9 cellular contexts compared by ENCODE assay signal in the genomic region with DNA sequence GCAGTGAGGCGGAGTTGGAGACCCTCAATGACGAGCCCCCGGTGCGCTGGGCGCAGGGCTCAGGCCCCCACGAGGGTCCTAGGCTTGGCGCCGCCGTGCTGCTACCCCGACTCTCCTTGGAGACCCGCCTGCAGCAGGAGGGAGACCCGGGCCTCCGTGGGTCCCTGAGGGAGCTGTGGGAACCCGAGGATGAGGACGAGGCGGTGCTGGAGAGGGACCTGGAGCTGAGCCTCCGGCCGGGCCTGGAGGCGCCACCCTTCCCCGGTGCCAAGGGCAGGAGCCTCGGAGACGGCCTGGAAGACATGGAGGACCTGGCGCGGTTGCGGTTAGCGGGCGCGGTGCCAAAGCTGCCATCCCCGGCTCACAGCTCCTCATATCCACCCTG. TPM values are rescaled to one million over a fixed set of nuclear protein-coding genes. Genes with fewer than 3 reads are reported as not detected.
DNase-seq lines count a peak whose midpoint lies in the region; ATAC-seq, FAIRE-seq and TF ChIP-seq lines count a peak whose summit lies in the region.
"Had no signal": no experiment of that assay in that cellular context is flagged by ENCODE, and none has a peak within 500 bp of the region (broad histone marks: within the 10 kb centered on the region; RNA-seq: fewer than 3 reads in every experiment).

No MANE protein-coding gene starts in this region.

- no peak overlapping the region for H3K27ac Mint-ChIP-seq in T-helper 2 cell treated with Interferon-gamma antibody and Interleukin-4, amounts not matched to agents 5 μg/mL and 100 μg/mL, for 36 hours
- no peak overlapping the region for H3K27ac Mint-ChIP-seq in activated T-helper 2 cell treated with anti-CD3 and anti-CD28 coated beads, Interferon-gamma antibody, Interleukin-2, Interleukin-4, amounts not matched to agents 10 μg/mL and 5 μg/mL and 100 μg/mL, durations not matched to agents 14 hours and 24 hours and 36 hours
- H3K27ac Mint-ChIP-seq in activated CD8-positive, alpha-beta memory T cell treated with anti-CD3 and anti-CD28 coated beads, Interleukin-2, amount 10 ng/mL, durations not matched to agents 7 days and 5 days: no peak overlapping the region

- CTCF ChIA-PET in activated CD8-positive, alpha-beta memory T cell treated with anti-CD3 and anti-CD28 coated beads, Interleukin-2, amount 10 ng/mL, durations not matched to agents 7 days and 5 days (lab: Charles Lee): interaction anchor here (1.2 to 6.3 kb wide), 7 partner anchors 9 to 163 kb away, joined by 3 to 47 read pairs (median 5); partner anchors contain the start of genes SMIM5 and TSEN54

- ATAC-seq in activated CD8-positive, alpha-beta memory T cell treated with anti-CD3 and anti-CD28 coated beads, Interleukin-2, amount 10 ng/mL, durations not matched to agents 7 days and 5 days: no peak

- 89% methylated on average over 29 of the region's 29 CpGs for WGBS in thymus

- peaks cover 3% of the 10 kb centered on the region for H3K4me1 Mint-ChIP-seq in T-helper 2 cell treated with Interferon-gamma antibody and Interleukin-4, amounts not matched to agents 5 μg/mL and 100 μg/mL, for 36 hours (ENCODE audit: low read depth)
- H3K4me1 Mint-ChIP-seq in activated T-helper 2 cell treated with anti-CD3 and anti-CD28 coated beads, Interferon-gamma antibody, Interleukin-2, Interleukin-4, amounts not matched to agents 10 μg/mL and 5 μg/mL and 100 μg/mL, durations not matched to agents 14 hours and 24 hours and 36 hours (ENCODE audit: low read depth): peaks cover 2% of the 10 kb centered on the region
- peaks cover 12% of the 10 kb centered on the region for H3K4me1 Mint-ChIP-seq in activated CD8-positive, alpha-beta memory T cell treated with anti-CD3 and anti-CD28 coated beads, Interleukin-2, amount 10 ng/mL, durations not matched to agents 7 days and 5 days

- H3K9me3 Mint-ChIP-seq in T-helper 2 cell treated with Interferon-gamma antibody and Interleukin-4, amounts not matched to agents 5 μg/mL and 100 μg/mL, for 36 hours: no peaks in the 10 kb centered on the region
- no peaks in the 10 kb centered on the region for H3K9me3 Mint-ChIP-seq in activated T-helper 2 cell treated with anti-CD3 and anti-CD28 coated beads, Interferon-gamma antibody, Interleukin-2, Interleukin-4, amounts not matched to agents 10 μg/mL and 5 μg/mL and 100 μg/mL, durations not matched to agents 14 hours and 24 hours and 36 hours
- no peaks in the 10 kb centered on the region for H3K9me3 Mint-ChIP-seq in activated CD8-positive, alpha-beta memory T cell treated with anti-CD3 and anti-CD28 coated beads, Interleukin-2, amount 10 ng/mL, durations not matched to agents 7 days and 5 days (ENCODE audit: low read depth)

- H3K36me3 Mint-ChIP-seq in T-helper 2 cell treated with Interferon-gamma antibody and Interleukin-4, amounts not matched to agents 5 μg/mL and 100 μg/mL, for 36 hours (ENCODE audit: low read depth): no peaks in the 10 kb centered on the region
- no peaks in the 10 kb centered on the region for H3K36me3 Mint-ChIP-seq in activated T-helper 2 cell treated with anti-CD3 and anti-CD28 coated beads, Interferon-gamma antibody, Interleukin-2, Interleukin-4, amounts not matched to agents 10 μg/mL and 5 μg/mL and 100 μg/mL, durations not matched to agents 14 hours and 24 hours and 36 hours (ENCODE audit: low read depth)
- no peaks in the 10 kb centered on the region for H3K36me3 Mint-ChIP-seq in activated CD8-positive, alpha-beta memory T cell treated with anti-CD3 and anti-CD28 coated beads, Interleukin-2, amount 10 ng/mL, durations not matched to agents 7 days and 5 days

- H3K27ac ChIP-seq in layer of hippocampus (ENCODE audit: low read depth, low read length): peak overlapping the region; percentile 90
- no peak overlapping the region for H3K27ac ChIP-seq in thymus (ENCODE audit: low read depth)
- H3K27ac ChIP-seq: epithelial cell of prostate had no signal

- H3K27me3 Mint-ChIP-seq in T-helper 2 cell treated with Interferon-gamma antibody and Interleukin-4, amounts not matched to agents 5 μg/mL and 100 μg/mL, for 36 hours (ENCODE audit: low read depth): peaks cover 24% of the 10 kb centered on the region
- peaks cover 22% of the 10 kb centered on the region for H3K27me3 Mint-ChIP-seq in activated T-helper 2 cell treated with anti-CD3 and anti-CD28 coated beads, Interferon-gamma antibody, Interleukin-2, Interleukin-4, amounts not matched to agents 10 μg/mL and 5 μg/mL and 100 μg/mL, durations not matched to agents 14 hours and 24 hours and 36 hours (ENCODE audit: low read depth)
- H3K27me3 Mint-ChIP-seq in activated CD8-positive, alpha-beta memory T cell treated with anti-CD3 and anti-CD28 coated beads, Interleukin-2, amount 10 ng/mL, durations not matched to agents 7 days and 5 days: peaks cover 27% of the 10 kb centered on the region

- H3K4me1 ChIP-seq in thymus (ENCODE audit: control insufficient read depth, insufficient read depth, low read length): peaks cover 8% of the 10 kb centered on the region

- peak overlapping the region; percentile 66 for H3K4me3 ChIP-seq in thymus (ENCODE audit: low read length)

- intact Hi-C loops in activated T-helper 2 cell treated with anti-CD3 and anti-CD28 coated beads, Interferon-gamma antibody, Interleukin-2, Interleukin-4, amounts not matched to agents 10 μg/mL and 5 μg/mL and 100 μg/mL, durations not matched to agents 14 hours and 24 hours and 36 hours (cut with micrococcal nuclease): loop anchor here (1.0 to 10.0 kb wide), 5 partner anchors 65 to 325 kb away; partner anchors contain the start of genes GGA3, LLGL2, MRPS7 and TSEN54

- FAIRE-seq in GM12891 (lab: Jason Lieb, UNC): no peak

- H3K36me3 ChIP-seq in thymus (ENCODE audit: control insufficient read depth, insufficient read depth): peaks cover 25% of the 10 kb centered on the region

- no peak for DNase-seq in T-helper 2 cell treated with Interferon-gamma antibody and Interleukin-4, amounts not matched to agents 5 μg/mL and 100 μg/mL, for 36 hours (ENCODE audit: low spot score)
- DNase-seq in T-helper 2 cell (no peak), GM12891 (ENCODE audit: insufficient read length, low spot score) (no peak), MV-4-11 (lab: John Stamatoyannopoulos, UW) (no peak)
- DNase-seq in activated T-helper 2 cell treated with anti-CD3 and anti-CD28 coated beads, Interferon-gamma antibody, Interleukin-2, Interleukin-4, amounts not matched to agents 10 μg/mL and 5 μg/mL and 100 μg/mL, durations not matched to agents 14 hours and 24 hours and 36 hours (ENCODE audit: low spot score): no peak
- no peak for DNase-seq in activated CD8-positive, alpha-beta memory T cell treated with anti-CD3 and anti-CD28 coated beads, Interleukin-2, amount 10 ng/mL, durations not matched to agents 7 days and 5 days

- peak overlapping the region; percentile 15 for H3K4me3 Mint-ChIP-seq in T-helper 2 cell treated with Interferon-gamma antibody and Interleukin-4, amounts not matched to agents 5 μg/mL and 100 μg/mL, for 36 hours
- H3K4me3 Mint-ChIP-seq in activated T-helper 2 cell treated with anti-CD3 and anti-CD28 coated beads, Interferon-gamma antibody, Interleukin-2, Interleukin-4, amounts not matched to agents 10 μg/mL and 5 μg/mL and 100 μg/mL, durations not matched to agents 14 hours and 24 hours and 36 hours (ENCODE audit: low read depth): peak overlapping the region; percentile 17
- H3K4me3 Mint-ChIP-seq in activated CD8-positive, alpha-beta memory T cell treated with anti-CD3 and anti-CD28 coated beads, Interleukin-2, amount 10 ng/mL, durations not matched to agents 7 days and 5 days: no peak overlapping the region

- H3K27me3 ChIP-seq in layer of hippocampus (ENCODE audit: control insufficient read depth, insufficient read depth, low read length) (no peaks in the 10 kb centered on the region), thymus (ENCODE audit: control insufficient read depth, insufficient read depth) (no peaks in the 10 kb centered on the region)

- TF ChIP-seq POLR2A in GM12891 (IDR thresholded peaks at IDR 0.05; ENCODE audit: low read depth, low read length): no peak

- H3K9me3 ChIP-seq in thymus (ENCODE audit: control insufficient read depth): no peaks in the 10 kb centered on the region

TF ChIP-seq in GM12891, 5 proteins besides CTCF, POLR2A, EP300 and RAD21:
- TF ChIP-seq POU2F2 (IDR thresholded peaks at IDR 0.05; ENCODE audit: low read depth, low read length): no peak
- no peak for TF ChIP-seq PAX5 (IDR thresholded peaks at IDR 0.05; ENCODE audit: insufficient read depth, low read length, severe bottlenecking)
- no peak for TF ChIP-seq SPI1 (IDR thresholded peaks at IDR 0.05; ENCODE audit: low read depth, low read length)
- TF ChIP-seq TAF1 (IDR thresholded peaks at IDR 0.05; ENCODE audit: low read depth, low read length): no peak

RNA-seq across cellular contexts. Expression of gene MYO15B, which starts 2.3 kb away (rescaled TPM):
- 33.9 and 34.8 TPM in 2 replicates for total RNA-seq in activated T-helper 2 cell treated with anti-CD3 and anti-CD28 coated beads, Interferon-gamma antibody, Interleukin-2, Interleukin-4, amounts not matched to agents 10 μg/mL and 5 μg/mL and 100 μg/mL, durations not matched to agents 14 hours and 24 hours and 36 hours
- 448 TPM for polyA plus RNA-seq in thymus
- 10 to 100 TPM; 12.4 to 25.6 TPM for total RNA-seq in activated CD8-positive, alpha-beta memory T cell treated with anti-CD3 and anti-CD28 coated beads, Interleukin-2, amount 10 ng/mL, durations not matched to agents 7 days and 5 days
- polyA plus RNA-seq in GM12891 (2012; ENCODE audit: low read depth, missing spikeins): 9.5 TPM

RNA-seq across cellular contexts. Expression of gene SMIM5, which starts 43.3 kb away (rescaled TPM):
- 0.09 and 0.16 TPM in 2 replicates for total RNA-seq in activated T-helper 2 cell treated with anti-CD3 and anti-CD28 coated beads, Interferon-gamma antibody, Interleukin-2, Interleukin-4, amounts not matched to agents 10 μg/mL and 5 μg/mL and 100 μg/mL, durations not matched to agents 14 hours and 24 hours and 36 hours
- 7.3 TPM for polyA plus RNA-seq in thymus
- under 1 TPM in 1 of 2 experiments, not detected in 1; 0.15 TPM for total RNA-seq in activated CD8-positive, alpha-beta memory T cell treated with anti-CD3 and anti-CD28 coated beads, Interleukin-2, amount 10 ng/mL, durations not matched to agents 7 days and 5 days
- polyA plus RNA-seq in GM12891 (2012; ENCODE audit: low read depth, missing spikeins): 0.15 TPM
